Comparison of ENCODE assay signal across 20 cellular contexts in the genomic region with DNA sequence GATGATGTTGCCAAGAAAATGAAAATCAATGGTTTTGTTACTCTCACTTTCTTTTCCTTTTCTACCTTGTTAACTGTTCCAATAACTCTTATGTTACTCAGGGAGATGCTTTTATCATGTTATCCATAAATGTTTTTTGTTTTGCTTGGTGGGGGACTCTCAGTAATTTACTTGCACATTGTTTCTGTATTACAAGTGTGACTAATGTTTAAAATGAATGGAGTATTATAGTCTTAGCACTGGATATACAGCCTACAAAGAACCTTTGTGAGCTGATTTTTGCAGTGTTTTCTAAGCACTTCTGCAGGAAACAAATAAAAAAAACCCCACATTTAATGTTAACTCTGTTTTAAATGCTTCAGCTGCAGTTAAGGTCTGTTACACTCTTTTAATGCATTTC. TPM values are rescaled to one million over a fixed set of nuclear protein-coding genes. Genes with fewer than 3 reads are reported as not detected.
DNase-seq lines count a peak whose midpoint lies in the region; ATAC-seq, FAIRE-seq and TF ChIP-seq lines count a peak whose summit lies in the region.
"Had no signal": no experiment of that assay in that cellular context is flagged by ENCODE, and none has a peak within 500 bp of the region (broad histone marks: within the 10 kb centered on the region; RNA-seq: fewer than 3 reads in every experiment).

No MANE protein-coding gene starts in this region.

- peak overlapping the region; percentile 55 for H3K27ac ChIP-seq in SJCRH30
- H3K27ac ChIP-seq in endothelial cell of umbilical vein (ENCODE audit: insufficient read depth, low read depth, low read length): no peak overlapping the region
- H3K27ac ChIP-seq in colonic mucosa: no peak overlapping the region
- H3K27ac ChIP-seq: RWPE1, SJSA1 had no signal

- POLR2A ChIA-PET in endothelial cell of umbilical vein (lab: Charles Lee): no interaction called here

- H3K4me2 ChIP-seq in endothelial cell of umbilical vein (ENCODE audit: insufficient read depth, low read length): no peak overlapping the region

- CTCF ChIA-PET in endothelial cell of umbilical vein (lab: Charles Lee): interaction anchor here (0.6 kb wide), 1 partner anchor 26 kb away, joined by 3 read pairs; no protein-coding TSS in a partner anchor

- peak overlapping the region; percentile 1 for H3K4me3 Mint-ChIP-seq in neural crest cell
- H3K4me3 Mint-ChIP-seq: CD14-positive monocyte had no signal

- H3K4me1 Mint-ChIP-seq in neural crest cell: peaks cover 15% of the 10 kb centered on the region

- H3K9me3 ChIP-seq in SJCRH30 (replicated peaks) (no peaks in the 10 kb centered on the region), endothelial cell of umbilical vein (replicated peaks; ENCODE audit: control insufficient read depth, insufficient read depth, low read length) (no peaks in the 10 kb centered on the region), colonic mucosa (no peaks in the 10 kb centered on the region)
- H3K9me3 ChIP-seq: SJSA1 had no signal

- DNase-seq in COLO829 (ENCODE audit: low spot score): peak; percentile 43
- peak in 1 of 2 experiments; percentile 28 for DNase-seq in SJCRH30
- DNase-seq in endothelial cell of umbilical vein (ENCODE audit: low read depth, low spot score): no peak
- no peak for DNase-seq in neural crest cell (ENCODE audit: low read depth, low spot score)
- DNase-seq in colonic mucosa: no peak
- DNase-seq in head of caudate nucleus: no peak
- DNase-seq: COR-L47; KBM-7; NCI-H1436; NCI-H2029; NCI-H2171; NCI-H446 treated with DMSO at 0.1 percent for 48 hours; NK-92 treated with Interleukin-12 subunit alpha and Interleukin-12 subunit beta, amount 100 ng/mL, for 24 hours; OCI-M1 had no signal

- H3K36me3 ChIP-seq in SJCRH30 (no peaks in the 10 kb centered on the region), endothelial cell of umbilical vein (ENCODE audit: control insufficient read depth in 2 of 2, extremely low read depth in 1 of 2, insufficient read depth in 2 of 2, low read length in 2 of 2) (no peaks in the 10 kb centered on the region), colonic mucosa (no peaks in the 10 kb centered on the region)

- peaks cover 8% of the 10 kb centered on the region for H4K20me1 ChIP-seq in endothelial cell of umbilical vein (replicated peaks; ENCODE audit: control insufficient read depth, extremely low read depth, insufficient read depth, low read length)

- H3K4me3 ChIP-seq in SJCRH30 (no peak overlapping the region), endothelial cell of umbilical vein (replicated peaks in 1 of 3; ENCODE audit: insufficient read depth in 1 of 3, low read depth in 1 of 3, low read length in 3 of 3) (no peak overlapping the region), colonic mucosa (no peak overlapping the region)
- H3K4me3 ChIP-seq: SJSA1 had no signal

- intact Hi-C loops in endothelial cell of umbilical vein (cut with micrococcal nuclease): no loop called here
- intact Hi-C loops in colonic mucosa (cut with DNase I): no loop called here
- intact Hi-C loops in head of caudate nucleus (cut with DNase I): no loop called here

- TF ChIP-seq CTCF in endothelial cell of umbilical vein (IDR thresholded peaks at IDR 0.05; ENCODE audit: extremely low read depth in 1 of 2, insufficient read depth in 1 of 2, low read depth in 1 of 2, low read length in 2 of 2) (no peak), neural crest cell (conservative IDR thresholded peaks at IDR 0.05) (no peak), colonic mucosa (IDR thresholded peaks at IDR 0.05) (no peak)

- no TSS peak for BruUV-seq in endothelial cell of umbilical vein (replicated peaks; lab: Mats Ljungman, UMichigan)

- H2AFZ ChIP-seq in endothelial cell of umbilical vein (ENCODE audit: low read depth, low read length): no peak overlapping the region

- peak overlapping the region; percentile 21 for H3K27ac Mint-ChIP-seq in neural crest cell (ENCODE audit: unreplicated experiment)

- H3K9me3 Mint-ChIP-seq in neural crest cell: no peaks in the 10 kb centered on the region
- H3K9me3 Mint-ChIP-seq: CD14-positive monocyte had no signal

- H3K27me3 ChIP-seq in SJCRH30: no peaks in the 10 kb centered on the region
- H3K27me3 ChIP-seq in endothelial cell of umbilical vein (ENCODE audit: control insufficient read depth in 2 of 2, insufficient read depth in 2 of 2, low read length in 2 of 2): no peaks in the 10 kb centered on the region
- no peaks in the 10 kb centered on the region for H3K27me3 ChIP-seq in colonic mucosa
- H3K27me3 ChIP-seq: SJSA1 had no signal

- dilution Hi-C loops in endothelial cell of umbilical vein (cut with MboI; ENCODE audit: extremely low pct_ligation_motif_present, low sequenced_read_pairs): no loop called here

- ATAC-seq in GM21381 (IDR thresholded peaks at IDR 0.05; ENCODE audit: unreplicated experiment) (no peak), HG03039 (IDR thresholded peaks at IDR 0.05; ENCODE audit: unreplicated experiment) (no peak)

- no peaks in the 10 kb centered on the region for H3K27me3 Mint-ChIP-seq in neural crest cell (ENCODE audit: low read depth)

- H3K9ac ChIP-seq in endothelial cell of umbilical vein (replicated peaks; ENCODE audit: extremely low read depth, insufficient read depth, low read length): no peak overlapping the region
- H3K9ac ChIP-seq in colonic mucosa (ENCODE audit: low read depth in 2 of 2, low read length in 2 of 2): no peak overlapping the region

- TF ChIP-seq POLR2A in endothelial cell of umbilical vein (IDR thresholded peaks at IDR 0.05; ENCODE audit: low read depth, low read length): no peak

- H3K79me2 ChIP-seq in endothelial cell of umbilical vein (ENCODE audit: control insufficient read depth, insufficient read depth, low read length): peaks cover 83% of the 10 kb centered on the region

- FAIRE-seq in endothelial cell of umbilical vein (lab: Jason Lieb, UNC): peak; percentile 40
- FAIRE-seq: H54 had no signal

- H3K4me1 ChIP-seq in SJCRH30 (peaks cover 15% of the 10 kb centered on the region), endothelial cell of umbilical vein (ENCODE audit: control insufficient read depth, extremely low read depth, insufficient read depth, low read length) (peaks cover 6% of the 10 kb centered on the region), colonic mucosa (peaks cover 12% of the 10 kb centered on the region)

- H3K36me3 Mint-ChIP-seq in neural crest cell (ENCODE audit: low read depth): no peaks in the 10 kb centered on the region

- H3K9me1 ChIP-seq in endothelial cell of umbilical vein (replicated peaks; ENCODE audit: control insufficient read depth, extremely low read depth, insufficient read depth, low read length): no peaks in the 10 kb centered on the region

TF ChIP-seq in endothelial cell of umbilical vein, 7 proteins besides CTCF, POLR2A, EP300 and RAD21:
- TF ChIP-seq FOS (IDR thresholded peaks at IDR 0.05; ENCODE audit: borderline replicate concordance, insufficient read depth, low read length) (no peak), MYC (IDR thresholded peaks at IDR 0.05; ENCODE audit: low read depth, low read length) (no peak), POLR2AphosphoS5 (IDR thresholded peaks at IDR 0.05; ENCODE audit: insufficient read depth, low read depth, low read length) (no peak), EZH2 (IDR thresholded peaks at IDR 0.05; ENCODE audit: borderline replicate concordance, low read depth, low read length, severe bottlenecking) (no peak), GATA2 (IDR thresholded peaks at IDR 0.05; ENCODE audit: insufficient read depth, insufficient read length, low read depth, low read length) (no peak), JUN (IDR thresholded peaks at IDR 0.05; ENCODE audit: borderline replicate concordance, insufficient read depth, insufficient read length, low read depth) (no peak)
- TF ChIP-seq, protein P1, sequence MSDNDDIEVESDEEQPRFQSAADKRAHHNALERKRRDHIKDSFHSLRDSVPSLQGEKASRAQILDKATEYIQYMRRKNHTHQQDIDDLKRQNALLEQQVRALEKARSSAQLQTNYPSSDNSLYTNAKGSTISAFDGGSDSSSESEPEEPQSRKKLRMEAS (IDR thresholded peaks at IDR 0.05; ENCODE audit: insufficient read depth, insufficient read length): no peak

RNA-seq across cellular contexts. Expression of a gene that starts 12.1 kb away (rescaled TPM):
- total RNA-seq in SJCRH30 (2014; rRNA removed; shearing (Covaris generic)): 44.5 and 46.5 TPM in 2 replicates
- total RNA-seq in endothelial cell of umbilical vein: 270 and 321 TPM in 2 replicates
- 121 and 138 TPM in 2 replicates for polyA plus RNA-seq in endothelial cell of umbilical vein
- polyA plus RNA-seq in endothelial cell of umbilical vein (2011; cell fraction: cytosol; rRNA removed): 82.1 and 129 TPM in 2 replicates
- polyA plus RNA-seq in endothelial cell of umbilical vein (2011; cell fraction: nucleus; rRNA removed): 480 and 810 TPM in 2 replicates
- 259 and 273 TPM in 2 replicates for polyA plus RNA-seq in endothelial cell of umbilical vein (2012)
- 581 and 744 TPM in 2 replicates for polyA minus RNA-seq in endothelial cell of umbilical vein
- polyA minus RNA-seq in endothelial cell of umbilical vein (2011; cell fraction: cytosol; rRNA and poly(A)+ RNA removed): 54.0 TPM
- polyA minus RNA-seq in endothelial cell of umbilical vein (2011; cell fraction: nucleus; rRNA and poly(A)+ RNA removed): 786 and 1,192 TPM in 2 replicates
- total RNA-seq in neural crest cell: 53.8 and 62.6 TPM in 2 replicates
- total RNA-seq in colonic mucosa: 100 to 1,000 TPM; 186 to 291 TPM

RNA-seq across cellular contexts. Expression of a gene that starts 12.3 kb away (rescaled TPM):
- total RNA-seq in SJCRH30 (2014; rRNA removed; shearing (Covaris generic)): 30.4 and 31.9 TPM in 2 replicates
- total RNA-seq in endothelial cell of umbilical vein: 40.1 and 41.2 TPM in 2 replicates
- polyA plus RNA-seq in endothelial cell of umbilical vein: 40.0 and 46.7 TPM in 2 replicates
- polyA plus RNA-seq in endothelial cell of umbilical vein (2011; cell fraction: cytosol; rRNA removed): 67.8 and 71.1 TPM in 2 replicates
- polyA plus RNA-seq in endothelial cell of umbilical vein (2011; cell fraction: nucleus; rRNA removed): 35.3 and 44.1 TPM in 2 replicates
- polyA plus RNA-seq in endothelial cell of umbilical vein (2012): 66.7 and 78.1 TPM in 2 replicates
- 49.5 and 59.7 TPM in 2 replicates for polyA minus RNA-seq in endothelial cell of umbilical vein
- 13.0 TPM for polyA minus RNA-seq in endothelial cell of umbilical vein (2011; cell fraction: cytosol; rRNA and poly(A)+ RNA removed)
- 13.7 and 17.6 TPM in 2 replicates for polyA minus RNA-seq in endothelial cell of umbilical vein (2011; cell fraction: nucleus; rRNA and poly(A)+ RNA removed)
- 25.9 and 33.7 TPM in 2 replicates for total RNA-seq in neural crest cell
- total RNA-seq in colonic mucosa: 10 to 100 TPM; 20.1 to 21.1 TPM
